In the genomic region with DNA sequence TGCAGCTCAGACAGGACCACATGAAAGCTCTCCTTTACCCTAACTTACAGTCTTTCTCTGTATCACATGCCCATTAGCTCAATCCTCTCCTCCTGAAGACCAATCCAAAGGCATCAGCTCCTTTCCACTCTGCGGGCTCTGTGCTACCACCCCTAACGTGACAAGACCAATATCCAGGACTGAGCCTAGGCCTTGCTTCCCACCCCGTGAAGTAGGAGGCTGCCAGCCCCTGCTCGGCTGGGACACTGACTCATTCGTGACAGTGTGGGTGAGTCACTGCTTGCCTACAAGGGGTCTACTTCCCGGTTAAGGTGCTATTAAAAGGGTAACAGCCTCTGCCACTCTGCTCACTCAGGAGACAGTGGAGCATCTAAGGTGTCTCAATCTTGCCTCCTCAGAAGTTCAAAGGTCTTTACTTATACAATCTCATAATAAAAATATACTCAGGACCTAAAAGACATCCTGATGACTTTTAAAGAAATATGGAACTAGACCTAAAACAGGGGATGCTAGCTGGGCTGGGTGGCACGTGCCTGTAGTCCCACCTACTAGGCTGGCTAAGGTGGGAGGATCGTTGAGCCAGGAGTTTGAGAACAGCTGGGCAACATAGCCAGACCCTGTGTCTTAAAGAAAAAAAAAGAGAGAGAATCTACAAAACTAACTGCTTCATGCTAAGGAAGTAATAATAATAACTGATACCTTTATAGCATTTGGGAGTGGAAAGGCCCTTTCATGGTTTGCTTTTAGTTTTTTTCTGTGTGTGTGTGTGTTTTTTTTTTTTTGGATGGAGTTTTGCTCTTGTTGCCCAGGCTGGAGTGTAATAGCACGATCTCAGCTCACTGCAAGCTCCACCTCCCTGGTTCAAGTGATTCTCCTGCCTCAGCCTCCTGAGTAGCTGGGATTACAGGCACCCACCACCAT, we compare ENCODE assay signal across 9 cellular contexts. TPM values are rescaled to one million over a fixed set of nuclear protein-coding genes. Genes with fewer than 3 reads are reported as not detected.
A peak's percentile ranks its signal among the peaks of the same experiment; 100 is the strongest.
DNase-seq lines count a peak whose midpoint lies in the region; ATAC-seq and TF ChIP-seq lines count a peak whose summit lies in the region.
"Had no signal": no experiment of that assay in that cellular context is flagged by ENCODE, and none has a peak within 500 bp of the region (broad histone marks: within the 10 kb centered on the region; RNA-seq: fewer than 3 reads in every experiment).

No MANE protein-coding gene starts in this region.

- H3K4me3 Mint-ChIP-seq in activated CD4-positive, alpha-beta T cell treated with anti-CD3 and anti-CD28 coated beads for 36 hours, result no peak overlapping the region
- H3K4me3 Mint-ChIP-seq in activated CD4-positive, alpha-beta T cell treated with anti-CD3 and anti-CD28 coated beads, Interleukin-2, amount 10 ng/mL, durations not matched to agents 24 days and 14 days, result no peak overlapping the region
- no peak overlapping the region for H3K4me3 Mint-ChIP-seq in stimulated activated naive CD8-positive, alpha-beta T cell treated with anti-CD3 and anti-CD28 coated beads, Interleukin-15, Interleukin-2, amounts not matched to agents 100 ng/mL and 50 ng/mL, for 24 hours

- peak; percentile 47 for DNase-seq in activated CD4-positive, alpha-beta T cell treated with anti-CD3 and anti-CD28 coated beads for 36 hours
- no peak for DNase-seq in activated CD4-positive, alpha-beta T cell treated with anti-CD3 and anti-CD28 coated beads, Interleukin-2, amount 10 ng/mL, durations not matched to agents 24 days and 14 days
- DNase-seq in activated CD8-positive, alpha-beta memory T cell treated with anti-CD3 and anti-CD28 coated beads, Interleukin-2, amount 50 U/mL, for 4 hours, result peak; percentile 54
- DNase-seq in left ventricle myocardium inferior, result no peak
- no peak for DNase-seq in NCI-H128 (lab: John Stamatoyannopoulos, UW; ENCODE audit: unreplicated experiment)
- DNase-seq in esophagus muscularis mucosa (ENCODE audit: extremely low spot score), result no peak
- no peak for DNase-seq in NCI-H2029 treated with DMSO at 0.1 percent for 48 hours (lab: John Stamatoyannopoulos, UW)

- intact Hi-C loops in activated CD4-positive, alpha-beta T cell treated with anti-CD3 and anti-CD28 coated beads for 36 hours (cut with DNase I, micrococcal nuclease), result no loop called here
- intact Hi-C loops in activated CD4-positive, alpha-beta T cell treated with anti-CD3 and anti-CD28 coated beads, Interleukin-2, amount 10 ng/mL, durations not matched to agents 24 days and 14 days (cut with micrococcal nuclease), result no loop called here
- intact Hi-C loops in left ventricle myocardium inferior (cut with micrococcal nuclease) (no loop called here), esophagus muscularis mucosa (cut with DNase I) (no loop called here)

- H3K27me3 ChIP-seq in left ventricle myocardium inferior (ENCODE audit: low read depth) (no peaks in the 10 kb centered on the region), esophagus muscularis mucosa (peaks cover 0 to 16% (median 0%) of the 10 kb centered on the region in 4 donors)

- CTCF ChIA-PET in activated CD4-positive, alpha-beta T cell treated with anti-CD3 and anti-CD28 coated beads for 36 hours (lab: Charles Lee), result interaction anchor here (1.1 to 5.2 kb wide), 4 partner anchors 16 to 106 kb away, joined by 4 to 40 read pairs (median 11); no protein-coding TSS in a partner anchor

- POLR2A ChIA-PET in activated CD4-positive, alpha-beta T cell treated with anti-CD3 and anti-CD28 coated beads for 36 hours (lab: Charles Lee), result no interaction called here

- H3K27ac Mint-ChIP-seq in activated CD4-positive, alpha-beta T cell treated with anti-CD3 and anti-CD28 coated beads for 36 hours, result no peak overlapping the region
- no peak overlapping the region for H3K27ac Mint-ChIP-seq in activated CD4-positive, alpha-beta T cell treated with anti-CD3 and anti-CD28 coated beads, Interleukin-2, amount 10 ng/mL, durations not matched to agents 24 days and 14 days
- H3K27ac Mint-ChIP-seq in stimulated activated naive CD8-positive, alpha-beta T cell treated with anti-CD3 and anti-CD28 coated beads, Interleukin-15, Interleukin-2, amounts not matched to agents 100 ng/mL and 50 ng/mL, for 24 hours, result peak overlapping the region; percentile 3

- 63% methylated on average over 7 of the region's 9 CpGs for WGBS in esophagus muscularis mucosa

- H3K36me3 ChIP-seq in left ventricle myocardium inferior (no peaks in the 10 kb centered on the region), esophagus muscularis mucosa (no peaks in the 10 kb centered on the region)

- no peaks in the 10 kb centered on the region for H3K9me3 ChIP-seq in left ventricle myocardium inferior (replicated peaks)
- no peaks in the 10 kb centered on the region for H3K9me3 ChIP-seq in esophagus muscularis mucosa

- peaks cover 4% of the 10 kb centered on the region for H3K27me3 Mint-ChIP-seq in activated CD4-positive, alpha-beta T cell treated with anti-CD3 and anti-CD28 coated beads for 36 hours
- peaks cover 7% of the 10 kb centered on the region for H3K27me3 Mint-ChIP-seq in activated CD4-positive, alpha-beta T cell treated with anti-CD3 and anti-CD28 coated beads, Interleukin-2, amount 10 ng/mL, durations not matched to agents 24 days and 14 days
- H3K27me3 Mint-ChIP-seq in stimulated activated naive CD8-positive, alpha-beta T cell treated with anti-CD3 and anti-CD28 coated beads, Interleukin-15, Interleukin-2, amounts not matched to agents 100 ng/mL and 50 ng/mL, for 24 hours, result peaks cover 10% of the 10 kb centered on the region

- H3K36me3 Mint-ChIP-seq in activated CD4-positive, alpha-beta T cell treated with anti-CD3 and anti-CD28 coated beads for 36 hours (ENCODE audit: low read depth), result no peaks in the 10 kb centered on the region
- H3K36me3 Mint-ChIP-seq in activated CD4-positive, alpha-beta T cell treated with anti-CD3 and anti-CD28 coated beads, Interleukin-2, amount 10 ng/mL, durations not matched to agents 24 days and 14 days (ENCODE audit: low read depth), result no peaks in the 10 kb centered on the region
- H3K36me3 Mint-ChIP-seq in stimulated activated naive CD8-positive, alpha-beta T cell treated with anti-CD3 and anti-CD28 coated beads, Interleukin-15, Interleukin-2, amounts not matched to agents 100 ng/mL and 50 ng/mL, for 24 hours (ENCODE audit: low read depth), result peaks cover 3% of the 10 kb centered on the region

- TF ChIP-seq CTCF in left ventricle myocardium inferior (IDR thresholded peaks at IDR 0.05; ENCODE audit: borderline replicate concordance) (no peak), esophagus muscularis mucosa (IDR thresholded peaks at IDR 0.05) (no peak)

- H3K4me1 Mint-ChIP-seq in activated CD4-positive, alpha-beta T cell treated with anti-CD3 and anti-CD28 coated beads for 36 hours, result peaks cover 12% of the 10 kb centered on the region
- H3K4me1 Mint-ChIP-seq in activated CD4-positive, alpha-beta T cell treated with anti-CD3 and anti-CD28 coated beads, Interleukin-2, amount 10 ng/mL, durations not matched to agents 24 days and 14 days, result peaks cover 11% of the 10 kb centered on the region
- H3K4me1 Mint-ChIP-seq in stimulated activated naive CD8-positive, alpha-beta T cell treated with anti-CD3 and anti-CD28 coated beads, Interleukin-15, Interleukin-2, amounts not matched to agents 100 ng/mL and 50 ng/mL, for 24 hours (ENCODE audit: low read depth), result peaks cover 8% of the 10 kb centered on the region

- H3K4me1 ChIP-seq in left ventricle myocardium inferior (peaks cover 38% of the 10 kb centered on the region), esophagus muscularis mucosa (peaks cover 2 to 30% (median 7%) of the 10 kb centered on the region in 4 donors)

- no peaks in the 10 kb centered on the region for H3K9me3 Mint-ChIP-seq in activated CD4-positive, alpha-beta T cell treated with anti-CD3 and anti-CD28 coated beads for 36 hours (ENCODE audit: low read depth)
- H3K9me3 Mint-ChIP-seq in activated CD4-positive, alpha-beta T cell treated with anti-CD3 and anti-CD28 coated beads, Interleukin-2, amount 10 ng/mL, durations not matched to agents 24 days and 14 days, result no peaks in the 10 kb centered on the region
- H3K9me3 Mint-ChIP-seq in stimulated activated naive CD8-positive, alpha-beta T cell treated with anti-CD3 and anti-CD28 coated beads, Interleukin-15, Interleukin-2, amounts not matched to agents 100 ng/mL and 50 ng/mL, for 24 hours, result no peaks in the 10 kb centered on the region

- H3K4me3 ChIP-seq in left ventricle myocardium inferior, result no peak overlapping the region
- H3K4me3 ChIP-seq in esophagus muscularis mucosa, result no peak overlapping the region

- TF ChIP-seq POLR2A in esophagus muscularis mucosa (IDR thresholded peaks at IDR 0.05; ENCODE audit: low read depth), result no peak

- peak; percentile 70 for ATAC-seq in activated CD4-positive, alpha-beta T cell treated with anti-CD3 and anti-CD28 coated beads for 36 hours

- TF ChIP-seq EP300 in esophagus muscularis mucosa (IDR thresholded peaks at IDR 0.05), result no peak

- H3K27ac ChIP-seq in left ventricle myocardium inferior (replicated peaks), result peak overlapping the region; percentile 69
- no peak overlapping the region for H3K27ac ChIP-seq in esophagus muscularis mucosa (replicated peaks in 1 of 4)
- H3K27ac ChIP-seq: parathyroid adenoma had no signal

RNA-seq across cellular contexts. Expression of a gene that starts 55.0 kb away (rescaled TPM):
- total RNA-seq in activated CD4-positive, alpha-beta T cell treated with anti-CD3 and anti-CD28 coated beads for 36 hours, result 1 to 10 TPM; 3.7 to 4.7 TPM
- total RNA-seq in activated CD4-positive, alpha-beta T cell treated with anti-CD3 and anti-CD28 coated beads, Interleukin-2, amount 10 ng/mL, durations not matched to agents 24 days and 14 days, result 2.4 and 2.8 TPM in 2 replicates
- total RNA-seq in left ventricle myocardium inferior (7.5 TPM), esophagus muscularis mucosa (10 to 100 TPM in 1 of 4 donors, 1 to 10 TPM in 3; 3.3 to 10.8 (median 9.3) TPM)

Comparison
In these comparisons a context has a peak if more than half of its experiments do, and no peak if none do; other contexts are left out.
1. DNase-seq: peak in activated CD4-positive, alpha-beta T cell treated with anti-CD3 and anti-CD28 coated beads for 36 hours (single experiment) and activated CD8-positive, alpha-beta memory T cell treated with anti-CD3 and anti-CD28 coated beads, Interleukin-2, amount 50 U/mL, for 4 hours (single experiment); none in activated CD4-positive, alpha-beta T cell treated with anti-CD3 and anti-CD28 coated beads, Interleukin-2, amount 10 ng/mL, durations not matched to agents 24 days and 14 days (single experiment), left ventricle myocardium inferior (single experiment), NCI-H128 (single experiment), esophagus muscularis mucosa (single experiment) and NCI-H2029 treated with DMSO at 0.1 percent for 48 hours (single experiment).